Comparison of ENCODE assay signal across 28 cellular contexts in the genomic region with DNA sequence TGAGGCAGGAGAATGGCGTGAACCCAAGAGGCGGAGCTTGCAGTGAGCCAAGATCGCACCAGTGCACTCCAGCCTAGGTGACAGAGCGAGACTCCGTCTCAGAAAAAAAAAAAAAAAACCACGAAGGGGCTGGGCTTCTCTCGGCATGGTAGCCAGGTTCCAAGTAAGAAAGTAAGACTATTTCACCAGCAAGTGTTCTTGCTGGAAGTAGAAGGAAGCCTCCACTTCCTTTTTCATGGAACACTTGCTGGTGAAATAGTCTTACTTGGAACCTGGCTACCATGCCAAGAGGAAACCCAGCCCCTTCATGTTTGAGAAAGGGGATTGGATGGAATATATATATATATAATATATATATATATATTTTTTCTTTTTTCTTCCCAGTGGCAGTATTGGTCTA. TPM values are rescaled to one million over a fixed set of nuclear protein-coding genes. Genes with fewer than 3 reads are reported as not detected.
A peak's percentile ranks its signal among the peaks of the same experiment; 100 is the strongest.
DNase-seq lines count a peak whose midpoint lies in the region; ATAC-seq and TF ChIP-seq lines count a peak whose summit lies in the region.
"Had no signal": no experiment of that assay in that cellular context is flagged by ENCODE, and none has a peak within 500 bp of the region (broad histone marks: within the 10 kb centered on the region; RNA-seq: fewer than 3 reads in every experiment).

No MANE protein-coding gene starts in this region.

- H3K36me3 ChIP-seq in right atrium auricular region (no peaks in the 10 kb centered on the region), stomach (no peaks in the 10 kb centered on the region)
- H3K36me3 ChIP-seq in naive thymus-derived CD4-positive, alpha-beta T cell (ENCODE audit: control insufficient read depth in 2 of 3, insufficient read depth in 3 of 3, low read length in 3 of 3), result no peaks in the 10 kb centered on the region
- H3K36me3 ChIP-seq: BE2C, HAP-1, ovary, uterus had no signal

- H3K27ac ChIP-seq in right atrium auricular region (peak overlapping the region; percentile 48 to 73), stomach (no peak overlapping the region)
- H3K27ac ChIP-seq in naive thymus-derived CD4-positive, alpha-beta T cell (ENCODE audit: low read depth, low read length), result no peak overlapping the region
- H3K27ac ChIP-seq: body of pancreas, ovary, testis, uterus had no signal

- DNase-seq in right atrium auricular region (ENCODE audit: low spot score) (no peak), Right ventricle myocardium superior (no peak), SHP77 (lab: John Stamatoyannopoulos, UW) (no peak), ACHN (no peak), stomach (no peak)
- DNase-seq in naive thymus-derived CD4-positive, alpha-beta T cell, result no peak
- DNase-seq: activated CD4-positive, alpha-beta memory T cell treated with anti-CD3 and anti-CD28 coated beads, Interleukin-2, amount 10 ng/mL, durations not matched to agents 7 days and 5 days; activated naive CD4-positive, alpha-beta T cell treated with anti-CD3 and anti-CD28 coated beads, Interleukin-2, amount 50 U/mL, for 16 hours; activated T-cell treated with anti-CD3 and anti-CD28 coated beads for 4 hours; BE2C; Caco-2; DMS53; effector CD4-positive, alpha-beta T cell; Kasumi-1; naive thymus-derived CD8-positive, alpha-beta T cell; NCI-H146; SIG-M5; stimulated activated naive CD4-positive, alpha-beta T cell treated with Interleukin-2 at 50 U/mL for 16 hours; T-helper 9 cell had no signal

- TF ChIP-seq EP300 in stomach (IDR thresholded peaks at IDR 0.05), result no peak

- POLR2A ChIA-PET in naive thymus-derived CD4-positive, alpha-beta T cell (lab: Charles Lee), result interaction anchor here (1.2 to 1.7 kb wide), 2 partner anchors 9 to 11 kb away, joined by 3 to 5 read pairs; no protein-coding TSS in a partner anchor

- no peaks in the 10 kb centered on the region for H3K36me3 Mint-ChIP-seq in brain
- no peaks in the 10 kb centered on the region for H3K36me3 Mint-ChIP-seq in naive thymus-derived CD4-positive, alpha-beta T cell
- H3K36me3 Mint-ChIP-seq: naive thymus-derived CD8-positive, alpha-beta T cell had no signal

- no peaks in the 10 kb centered on the region for H3K9me3 Mint-ChIP-seq in brain
- no peaks in the 10 kb centered on the region for H3K9me3 Mint-ChIP-seq in naive thymus-derived CD4-positive, alpha-beta T cell
- H3K9me3 Mint-ChIP-seq: activated CD4-positive, alpha-beta memory T cell treated with anti-CD3 and anti-CD28 coated beads, Interleukin-2, amount 10 ng/mL, durations not matched to agents 7 days and 5 days; activated T-helper 2 cell treated with anti-CD3 and anti-CD28 coated beads, Interferon-gamma antibody, Interleukin-2, Interleukin-4, amounts not matched to agents 10 μg/mL and 5 μg/mL and 100 μg/mL, durations not matched to agents 14 hours and 24 hours and 36 hours; naive thymus-derived CD8-positive, alpha-beta T cell had no signal

- H3K27me3 ChIP-seq in right atrium auricular region (no peaks in the 10 kb centered on the region), stomach (no peaks in the 10 kb centered on the region)
- no peaks in the 10 kb centered on the region for H3K27me3 ChIP-seq in naive thymus-derived CD4-positive, alpha-beta T cell (ENCODE audit: control insufficient read depth in 2 of 2, insufficient read depth in 2 of 2, low read length in 2 of 2)
- H3K27me3 ChIP-seq: BE2C, body of pancreas, ovary, testis, uterus had no signal

- H3K27me3 Mint-ChIP-seq in brain, result peaks cover 28% of the 10 kb centered on the region
- H3K27me3 Mint-ChIP-seq in naive thymus-derived CD4-positive, alpha-beta T cell, result no peaks in the 10 kb centered on the region
- H3K27me3 Mint-ChIP-seq: activated CD4-positive, alpha-beta memory T cell treated with anti-CD3 and anti-CD28 coated beads, Interleukin-2, amount 10 ng/mL, durations not matched to agents 7 days and 5 days; naive thymus-derived CD8-positive, alpha-beta T cell had no signal

- H3K9me3 ChIP-seq in right atrium auricular region, result no peaks in the 10 kb centered on the region
- H3K9me3 ChIP-seq in naive thymus-derived CD4-positive, alpha-beta T cell (ENCODE audit: control insufficient read depth in 2 of 3, low read length in 3 of 3), result no peaks in the 10 kb centered on the region
- H3K9me3 ChIP-seq in stomach, result no peaks in the 10 kb centered on the region
- H3K9me3 ChIP-seq: BE2C, body of pancreas, Caco-2, HAP-1, ovary, testis, uterus had no signal

- no peak for ATAC-seq in Right ventricle myocardium superior (ENCODE audit: poor library complexity)
- no peak for ATAC-seq in naive thymus-derived CD4-positive, alpha-beta T cell
- ATAC-seq: body of pancreas; naive thymus-derived CD8-positive, alpha-beta T cell; Panc1 had no signal

- no peak for TF ChIP-seq CTCF in right atrium auricular region (IDR thresholded peaks at IDR 0.05)
- TF ChIP-seq CTCF in brain (conservative IDR thresholded peaks at IDR 0.05), result no peak
- no peak for TF ChIP-seq CTCF in stomach (IDR thresholded peaks at IDR 0.05)

- H3K4me3 ChIP-seq in right atrium auricular region, result no peak overlapping the region
- H3K4me3 ChIP-seq in naive thymus-derived CD4-positive, alpha-beta T cell (ENCODE audit: low read length), result no peak overlapping the region
- no peak overlapping the region for H3K4me3 ChIP-seq in stomach
- H3K4me3 ChIP-seq: body of pancreas, HAP-1, ovary, skin epidermis, testis, uterus had no signal

- H3K4me1 Mint-ChIP-seq in brain, result peaks cover 12% of the 10 kb centered on the region
- H3K4me1 Mint-ChIP-seq in naive thymus-derived CD4-positive, alpha-beta T cell, result peaks cover 20 to 72% (median 60%) of the 10 kb centered on the region in 7 donors

- TF ChIP-seq POLR2A in stomach (IDR thresholded peaks at IDR 0.05), result no peak

- peak overlapping the region in 3 of 5 experiments; percentile 34 to 84 (median 54) for H3K4me3 Mint-ChIP-seq in brain
- peak overlapping the region in 1 of 10 donors; percentile 25 for H3K4me3 Mint-ChIP-seq in naive thymus-derived CD4-positive, alpha-beta T cell
- H3K4me3 Mint-ChIP-seq: activated CD4-positive, alpha-beta memory T cell treated with anti-CD3 and anti-CD28 coated beads, Interleukin-2, amount 10 ng/mL, durations not matched to agents 7 days and 5 days had no signal

- peak overlapping the region in 3 of 5 experiments; percentile 73 to 89 (median 79) for H3K27ac Mint-ChIP-seq in brain
- peak overlapping the region in 5 of 9 donors; percentile 17 to 84 (median 57) for H3K27ac Mint-ChIP-seq in naive thymus-derived CD4-positive, alpha-beta T cell
- H3K27ac Mint-ChIP-seq: activated CD4-positive, alpha-beta memory T cell treated with anti-CD3 and anti-CD28 coated beads, Interleukin-2, amount 10 ng/mL, durations not matched to agents 7 days and 5 days; activated T-helper 2 cell treated with anti-CD3 and anti-CD28 coated beads, Interferon-gamma antibody, Interleukin-2, Interleukin-4, amounts not matched to agents 10 μg/mL and 5 μg/mL and 100 μg/mL, durations not matched to agents 14 hours and 24 hours and 36 hours had no signal

- CTCF ChIA-PET in naive thymus-derived CD4-positive, alpha-beta T cell (lab: Charles Lee), result interaction anchor here (1.1 kb wide), 1 partner anchor 263 kb away, joined by 3 read pairs; no protein-coding TSS in a partner anchor

- H3K4me1 ChIP-seq in right atrium auricular region (peaks cover 0 to 40% of the 10 kb centered on the region in 2 donors), stomach (peaks cover 4 to 45% (median 17%) of the 10 kb centered on the region in 4 donors)
- H3K4me1 ChIP-seq in naive thymus-derived CD4-positive, alpha-beta T cell (ENCODE audit: control insufficient read depth in 2 of 2, insufficient read depth in 2 of 2, low read length in 2 of 2), result peaks cover 14 to 31% of the 10 kb centered on the region in 2 donors
- H3K4me1 ChIP-seq: BE2C, uterus had no signal

- intact Hi-C loops in Right ventricle myocardium superior (cut with DNase I) (no loop called here), stomach (cut with DNase I; ENCODE audit: low total_unique reads) (no loop called here)
- intact Hi-C loops in naive thymus-derived CD4-positive, alpha-beta T cell (cut with micrococcal nuclease), result loop anchor here in 1 of 2 donors (10.0 kb wide), 1 partner anchor 1792 kb away; no protein-coding TSS in a partner anchor

- in situ Hi-C loops in ACHN (cut with HindIII; ENCODE audit: low pct_ligation_motif_present, low pct_unique_long_range_greater_than_20kb, low sequenced_read_pairs), result no loop called here

- WGBS in stomach, 5 donors, result 59 to 78% (median 73%) methylated on average over 7 of the region's 7 CpGs

RNA-seq across cellular contexts. Expression of gene N4BP1, which starts 7.1 kb away (rescaled TPM):
- 10 to 100 TPM; 12.3 to 15.0 TPM for total RNA-seq in right atrium auricular region
- total RNA-seq in Right ventricle myocardium superior, result 21.3 TPM
- polyA plus RNA-seq in brain (ENCODE audit: insufficient read depth, low read depth, low replicate concordance), result 16.4 TPM
- 10 to 100 TPM; 51.5 to 86.0 (median 57.6) TPM for total RNA-seq in naive thymus-derived CD4-positive, alpha-beta T cell
- polyA plus RNA-seq in naive thymus-derived CD4-positive, alpha-beta T cell, result 10 to 100 TPM; 32.7 to 42.2 TPM
- 10 to 100 TPM in 4 of 5 donors, 1 to 10 TPM in 1; 6.4 to 54.3 (median 40.6) TPM for total RNA-seq in stomach
- 1 to 10 TPM; 6.7 to 8.5 (median 7.6) TPM for polyA plus RNA-seq in stomach

Comparison
In these comparisons a context has a peak if more than half of its experiments do, and no peak if none do; other contexts are left out.
1. H3K27ac ChIP-seq: peak in right atrium auricular region (2 of 2); none in naive thymus-derived CD4-positive, alpha-beta T cell (single experiment) and stomach (0 of 5).